In the genomic region with DNA sequence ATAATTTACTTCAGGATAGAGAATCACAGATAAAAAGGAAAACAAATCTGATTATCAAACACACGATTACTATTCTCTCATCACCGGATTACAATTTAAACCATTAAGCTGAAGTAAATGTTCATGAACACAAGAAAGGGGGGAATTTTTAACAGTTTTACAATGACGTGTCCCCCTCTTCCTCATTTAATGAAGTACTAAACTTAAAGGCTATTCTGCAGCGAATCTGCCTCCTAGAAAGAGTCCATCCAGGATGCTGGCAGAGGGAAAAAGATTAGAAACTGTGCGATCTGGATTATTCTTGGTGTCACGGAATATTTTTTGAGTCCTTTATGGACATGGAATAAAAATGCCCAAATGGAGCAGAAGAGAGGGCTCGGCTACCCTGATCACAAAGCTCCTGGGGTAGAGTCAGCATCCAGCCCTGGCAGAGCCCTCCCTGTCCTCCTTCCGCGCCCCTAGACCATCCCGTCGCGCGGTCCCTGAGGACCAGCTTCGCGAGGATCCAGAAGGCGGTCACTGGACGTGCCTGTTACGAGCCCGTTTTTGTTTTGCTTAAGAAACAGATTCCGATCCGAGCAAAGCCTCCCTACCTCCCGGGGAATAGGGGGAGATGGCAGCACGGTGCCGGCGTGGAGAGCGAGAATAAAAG, we compare ENCODE assay signal across 8 cellular contexts. TPM values are rescaled to one million over a fixed set of nuclear protein-coding genes. Genes with fewer than 3 reads are reported as not detected.
DNase-seq lines count a peak whose midpoint lies in the region; TF ChIP-seq lines count a peak whose summit lies in the region.

No MANE protein-coding gene starts in this region.

- H3K36me3 ChIP-seq in ACC112 (ENCODE audit: insufficient read depth, low read length) (no peaks in the 10 kb centered on the region), neuron (ENCODE audit: insufficient read depth, low read length) (no peaks in the 10 kb centered on the region)

- H3K4me1 ChIP-seq in ACC112 (ENCODE audit: control insufficient read depth, insufficient read depth, low read length, unreplicated experiment): peaks cover 23% of the 10 kb centered on the region
- H3K4me1 ChIP-seq in neuron (ENCODE audit: insufficient read depth, low read length): peaks cover 12% of the 10 kb centered on the region

- H3K4me3 ChIP-seq in ACC112 (ENCODE audit: low read depth, low read length): peak overlapping the region; percentile 88
- H3K4me3 ChIP-seq in epithelial cell of esophagus (ENCODE audit: low read length): peak overlapping the region; percentile 81
- peak overlapping the region; percentile 82 for H3K4me3 ChIP-seq in neuron (ENCODE audit: low read length)

- H3K9me3 ChIP-seq in neuron (ENCODE audit: low read length): no peaks in the 10 kb centered on the region

- no peaks in the 10 kb centered on the region for H3K27me3 ChIP-seq in ACC112 (ENCODE audit: insufficient read depth, low read length)
- H3K27me3 ChIP-seq in neuron (ENCODE audit: insufficient read depth, low read length): no peaks in the 10 kb centered on the region

- intact Hi-C loops in head of caudate nucleus (cut with DNase I): loop anchor here (2.0 to 5.0 kb wide), 2 partner anchors 119 to 143 kb away; no protein-coding TSS in a partner anchor

- H2AFZ ChIP-seq in ACC112 (ENCODE audit: low read length, unreplicated experiment): no peak overlapping the region
- H2AFZ ChIP-seq in neuron (ENCODE audit: low read depth, low read length): peak overlapping the region; percentile 94

- TF ChIP-seq CTCF in GM20000 (IDR thresholded peaks at IDR 0.05; ENCODE audit: extremely low read depth, missing control alignments): no peak
- no peak for TF ChIP-seq CTCF in epithelial cell of esophagus (IDR thresholded peaks at IDR 0.05; ENCODE audit: insufficient read depth, low read depth, low read length, missing control alignments)

- DNase-seq in GM20000 (ENCODE audit: low spot score): peak; percentile 19
- peak; percentile 63 for DNase-seq in SK-N-DZ (ENCODE audit: low spot score)
- DNase-seq in epithelial cell of esophagus (ENCODE audit: low read depth): no peak
- no peak for DNase-seq in head of caudate nucleus
- no peak for DNase-seq in SKM-1 (lab: John Stamatoyannopoulos, UW; ENCODE audit: unreplicated experiment)
- no peak for DNase-seq in AML-193 (lab: John Stamatoyannopoulos, UW)

- H3K79me2 ChIP-seq in ACC112 (ENCODE audit: control insufficient read depth, insufficient read depth, low read length, unreplicated experiment): peaks cover 33% of the 10 kb centered on the region

- H3K27ac ChIP-seq in ACC112 (ENCODE audit: low read depth, low read length): peak overlapping the region; percentile 84; the same call in 1 of the 2 replicates

RNA-seq across cellular contexts. Expression of a gene that starts 1.2 kb away (rescaled TPM):
- 31.7 and 41.6 TPM in 2 replicates for polyA plus RNA-seq in SK-N-DZ (2014; cell fraction: cytosol; rRNA removed)
- 35.2 and 39.2 TPM in 2 replicates for polyA plus RNA-seq in SK-N-DZ (2014; cell fraction: nucleus; rRNA removed)

Comparison
In these comparisons a context has a peak if more than half of its experiments do, and no peak if none do; other contexts are left out.
1. DNase-seq: peak in GM20000 (single experiment) and SK-N-DZ (single experiment); none in epithelial cell of esophagus (single experiment), head of caudate nucleus (0 of 42), SKM-1 (single experiment) and AML-193 (0 of 2).
2. Peak in every context shown above with its lines, with median percentiles within 50 percentile points of each other: H3K4me3 ChIP-seq.